In genomic region chr2:3116371-3116770, GRCh38 we compare ENCODE assay signal across 26 cellular contexts.
"Had no signal": no experiment of that assay in that cellular context is flagged by ENCODE, and none has a peak within 500 bp of the region (broad histone marks: within the 10 kb centered on the region; RNA-seq: fewer than 3 reads in every experiment).

No MANE protein-coding gene starts in this region.

- H3K27ac Mint-ChIP-seq: activated CD8-positive, alpha-beta T cell treated with anti-CD3 and anti-CD28 coated beads, Interleukin-2, amount 10 ng/mL, durations not matched to agents 7 days and 5 days; activated naive CD8-positive, alpha-beta T cell treated with anti-CD3 and anti-CD28 coated beads, Interleukin-2, amount 10 ng/mL, durations not matched to agents 7 days and 5 days; activated T-cell treated with anti-CD3 and anti-CD28 coated beads, Interleukin-2, amount 50 U/mL, for 72 hours; activated T-helper 2 cell treated with anti-CD3 and anti-CD28 coated beads, Interferon-gamma antibody, Interleukin-2, Interleukin-4, amounts not matched to agents 10 μg/mL and 5 μg/mL and 100 μg/mL, durations not matched to agents 14 hours and 24 hours and 36 hours; T-helper 1 cell treated with Interleukin-12 subunit alpha and Interleukin-12 subunit beta and Interleukin-4 antibody, amounts not matched to agents 30 μg/mL and 1 μg/mL, for 36 hours; WTC11 had no signal

- H3K36me3 ChIP-seq: adrenal gland had no signal

- H3K27ac ChIP-seq: adrenal gland had no signal

- H3K4me3 ChIP-seq: adrenal gland had no signal

- FAIRE-seq: RCC 7860 had no signal

- H3K36me3 Mint-ChIP-seq: activated naive CD8-positive, alpha-beta T cell treated with anti-CD3 and anti-CD28 coated beads, Interleukin-2, amount 10 ng/mL, durations not matched to agents 7 days and 5 days; WTC11 had no signal

- H3K4me1 ChIP-seq: adrenal gland had no signal

- H3K4me3 Mint-ChIP-seq: activated CD8-positive, alpha-beta T cell treated with anti-CD3 and anti-CD28 coated beads, Interleukin-2, amount 10 ng/mL, durations not matched to agents 7 days and 5 days; activated naive CD8-positive, alpha-beta T cell treated with anti-CD3 and anti-CD28 coated beads, Interleukin-2, amount 10 ng/mL, durations not matched to agents 7 days and 5 days; activated T-cell treated with anti-CD3 and anti-CD28 coated beads, Interleukin-2, amount 50 U/mL, for 72 hours; T-helper 1 cell treated with Interleukin-12 subunit alpha and Interleukin-12 subunit beta and Interleukin-4 antibody, amounts not matched to agents 30 μg/mL and 1 μg/mL, for 36 hours; WTC11 had no signal

- ATAC-seq: activated CD8-positive, alpha-beta T cell treated with anti-CD3 and anti-CD28 coated beads, Interleukin-2, amount 10 ng/mL, durations not matched to agents 7 days and 5 days; activated T-cell treated with anti-CD3 and anti-CD28 coated beads, Interleukin-2, amount 50 U/mL, for 72 hours; PC-3; WTC11 had no signal

- H3K9me3 Mint-ChIP-seq: activated naive CD8-positive, alpha-beta T cell treated with anti-CD3 and anti-CD28 coated beads, Interleukin-2, amount 10 ng/mL, durations not matched to agents 7 days and 5 days; activated T-cell treated with anti-CD3 and anti-CD28 coated beads, Interleukin-2, amount 50 U/mL, for 72 hours; activated T-helper 2 cell treated with anti-CD3 and anti-CD28 coated beads, Interferon-gamma antibody, Interleukin-2, Interleukin-4, amounts not matched to agents 10 μg/mL and 5 μg/mL and 100 μg/mL, durations not matched to agents 14 hours and 24 hours and 36 hours; T-helper 1 cell treated with Interleukin-12 subunit alpha and Interleukin-12 subunit beta and Interleukin-4 antibody, amounts not matched to agents 30 μg/mL and 1 μg/mL, for 36 hours; WTC11 had no signal

- H3K4me1 Mint-ChIP-seq: activated naive CD8-positive, alpha-beta T cell treated with anti-CD3 and anti-CD28 coated beads, Interleukin-2, amount 10 ng/mL, durations not matched to agents 7 days and 5 days had no signal

- DNase-seq: activated CD4-positive, alpha-beta T cell treated with anti-CD3 and anti-CD28 coated beads for 48 hours; activated CD4-positive, alpha-beta T cell treated with anti-CD3 and anti-CD28 coated beads, Interleukin-2, amount 50 U/mL, for 4 hours; activated CD4-positive, CD25-positive, alpha-beta regulatory T cell treated with anti-CD3 and anti-CD28 coated beads, Interleukin-2, amount 50 U/mL, for 72 hours; activated CD8-positive, alpha-beta T cell treated with anti-CD3 and anti-CD28 coated beads, Interleukin-2, amount 10 ng/mL, durations not matched to agents 7 days and 5 days; activated gamma-delta T cell treated with Interleukin-2 at 50 U/mL for 16 hours; activated naive CD4-positive, alpha-beta T cell treated with anti-CD3 and anti-CD28 coated beads, Interleukin-2, amount 50 U/mL, for 16 hours; activated naive CD8-positive, alpha-beta T cell treated with anti-CD3 and anti-CD28 coated beads, Interleukin-2, amount 10 ng/mL, durations not matched to agents 7 days and 5 days; activated T-cell treated with anti-CD3 and anti-CD28 coated beads, Interleukin-2, amount 50 U/mL, for 72 hours; anterior cingulate cortex; cerebellar nuclear complex; Karpas-422; MM.1S; NCI-H1105; NCI-H1436; NCI-H1694 treated with DMSO at 0.1 percent for 48 hours; NCI-H2029 treated with DMSO at 0.1 percent for 48 hours; NCI-H446; NCI-H524; PC-3; SHP77 treated with DMSO at 0.1 percent for 48 hours; T1000 had no signal

- H3K9me3 ChIP-seq: adrenal gland had no signal

- H3K27me3 ChIP-seq: adrenal gland had no signal
